25 cellular contexts compared by ENCODE assay signal in genomic region chrX:20217906-20218305, GRCh38. TPM values are rescaled to one million over a fixed set of nuclear protein-coding genes. Genes with fewer than 3 reads are reported as not detected.
DNase-seq lines count a peak whose midpoint lies in the region; ATAC-seq and TF ChIP-seq lines count a peak whose summit lies in the region.
"Had no signal": no experiment of that assay in that cellular context is flagged by ENCODE, and none has a peak within 500 bp of the region (broad histone marks: within the 10 kb centered on the region; RNA-seq: fewer than 3 reads in every experiment).

No MANE protein-coding gene starts in this region.

- CTCF ChIA-PET in A673 (lab: Charles Lee), result no interaction called here

- intact Hi-C loops in A673 (cut with micrococcal nuclease; ENCODE audit: unreplicated experiment), result no loop called here

- H3K23ac ChIP-seq in mesendoderm (ENCODE audit: low read length), result no peak overlapping the region

- ATAC-seq in HG02884 (IDR thresholded peaks at IDR 0.05; ENCODE audit: unreplicated experiment) (no peak), gastroesophageal sphincter (no peak), HG02870 (IDR thresholded peaks at IDR 0.05; ENCODE audit: unreplicated experiment) (no peak)
- ATAC-seq: effector memory CD8-positive, alpha-beta T cell had no signal

- H3K4me3 ChIP-seq in A673 (ENCODE audit: low read depth, low read length, poor library complexity, severe bottlenecking), result peak overlapping the region; percentile 17
- no peak overlapping the region for H3K4me3 ChIP-seq in HUES6 (ENCODE audit: low read depth, low read length)
- H3K4me3 ChIP-seq in mesendoderm (ENCODE audit: low read length), result no peak overlapping the region
- peak overlapping the region in 1 of 2 donors; percentile 19 for H3K4me3 ChIP-seq in gastroesophageal sphincter

- BruUV-seq in A673 (replicated peaks; lab: Mats Ljungman, UMichigan), result no TSS peak

- H3K4me1 ChIP-seq in A673 (ENCODE audit: insufficient read depth, low read length, poor library complexity, severe bottlenecking), result peaks cover 20% of the 10 kb centered on the region
- peaks cover 3% of the 10 kb centered on the region; the same call in 1 of the 2 replicates for H3K4me1 ChIP-seq in HUES6 (ENCODE audit: control insufficient read depth, insufficient read depth, low read length)
- no peaks in the 10 kb centered on the region for H3K4me1 ChIP-seq in mesendoderm (ENCODE audit: control insufficient read depth, low read depth, low read length)
- no peaks in the 10 kb centered on the region for H3K4me1 ChIP-seq in gastroesophageal sphincter

- peaks cover 23% of the 10 kb centered on the region for H3K4me1 Mint-ChIP-seq in endothelial cell (ENCODE audit: unreplicated experiment)
- H3K4me1 Mint-ChIP-seq: neural crest cell had no signal

- no peak overlapping the region for H2BK5ac ChIP-seq in mesendoderm (ENCODE audit: low read length)

- peak; percentile 28 for DNase-seq in A673 (ENCODE audit: low spot score)
- no peak for DNase-seq in endothelial cell (ENCODE audit: low spot score)
- peak; percentile 28 for DNase-seq in mesendoderm
- no peak for DNase-seq in effector CD4-positive, alpha-beta T cell
- DNase-seq: activated CD4-positive, alpha-beta T cell treated with anti-CD3 and anti-CD28 coated beads, Interleukin-2, amount 50 U/mL, for 4 hours; activated naive CD4-positive, alpha-beta T cell treated with Interleukin-2 at 50 U/mL for 16 hours; amygdala; CD8-positive, alpha-beta memory T cell; DMS79; effector memory CD8-positive, alpha-beta T cell; hypothalamus; islet precursor cell; KG1; NCI-H1048; NCI-H510A treated with DMSO at 0.1 percent for 48 hours; stimulated activated CD4-positive, alpha-beta T cell treated with anti-CD3 and anti-CD28 coated beads, Interleukin-12 subunit alpha, Interleukin-12 subunit beta, amount 100 ng/mL, for 4 hours; T-helper 1 cell had no signal

- no peak overlapping the region for H3K4me2 ChIP-seq in mesendoderm (ENCODE audit: low read length)

- WGBS in mesendoderm (ENCODE audit: extremely low coverage, insufficient coverage, low lambda C conversion rate), result no CpG with 5 or more reads among the region's 2 CpGs
- WGBS in gastroesophageal sphincter (ENCODE audit: low coverage in 1 of 2), 2 donors, result 38 to 69% methylated on average over 1 to 2 of the region's 2 CpGs

- H3K9ac ChIP-seq in HUES6 (ENCODE audit: low read length) (no peak overlapping the region), mesendoderm (ENCODE audit: low read length) (no peak overlapping the region)

- no peak for TF ChIP-seq POLR2A in gastroesophageal sphincter (IDR thresholded peaks at IDR 0.05)

- H4K5ac ChIP-seq in mesendoderm (ENCODE audit: low read length), result no peak overlapping the region

- H3K79me2 ChIP-seq in mesendoderm (ENCODE audit: control insufficient read depth, insufficient read depth, low read length), result no peaks in the 10 kb centered on the region

- no peaks in the 10 kb centered on the region for H3K9me3 ChIP-seq in A673 (ENCODE audit: low read depth, low read length, poor library complexity, severe bottlenecking)
- no peaks in the 10 kb centered on the region for H3K9me3 ChIP-seq in HUES6 (ENCODE audit: control insufficient read depth, insufficient read depth, low read depth, low read length)
- no peaks in the 10 kb centered on the region for H3K9me3 ChIP-seq in gastroesophageal sphincter

- no peaks in the 10 kb centered on the region for H3K9me3 Mint-ChIP-seq in endothelial cell (ENCODE audit: unreplicated experiment)
- H3K9me3 Mint-ChIP-seq: CD8-positive, alpha-beta memory T cell; central memory CD8-positive, alpha-beta T cell; effector memory CD8-positive, alpha-beta T cell; neural crest cell had no signal

- H3K27ac Mint-ChIP-seq in endothelial cell (ENCODE audit: unreplicated experiment), result peak overlapping the region; percentile 83
- H3K27ac Mint-ChIP-seq: progenitor cell of endocrine pancreas had no signal

- peak overlapping the region; percentile 87 for H3K4me3 Mint-ChIP-seq in endothelial cell (ENCODE audit: unreplicated experiment)
- H3K4me3 Mint-ChIP-seq: central memory CD8-positive, alpha-beta T cell; mesothelial cell of epicardium; neural crest cell had no signal

- no peaks in the 10 kb centered on the region for H3K79me1 ChIP-seq in mesendoderm (ENCODE audit: low read length)

- no peak overlapping the region for H2BK15ac ChIP-seq in mesendoderm (replicated peaks; ENCODE audit: low read depth)

- H3K36me3 Mint-ChIP-seq in endothelial cell (ENCODE audit: low read depth, unreplicated experiment), result no peaks in the 10 kb centered on the region

- H3K4ac ChIP-seq in mesendoderm (ENCODE audit: low read depth, low read length), result no peak overlapping the region

- POLR2A ChIA-PET in A673 (lab: Charles Lee; ENCODE audit: low non-redundant PET), result no interaction called here

- H3K27ac ChIP-seq in A673 (ENCODE audit: low read depth, low read length, poor library complexity, severe bottlenecking) (peak overlapping the region; percentile 28), HUES6 (ENCODE audit: low read depth, low read length) (peak overlapping the region; percentile 26; the same call in 1 of the 2 replicates), mesendoderm (ENCODE audit: low read depth, low read length) (no peak overlapping the region), gastroesophageal sphincter (peak overlapping the region in 2 of 4 donors; percentile 11 to 39)

- H3K36me3 ChIP-seq in A673 (ENCODE audit: insufficient read depth, low read length, poor library complexity, severe bottlenecking) (no peaks in the 10 kb centered on the region), HUES6 (ENCODE audit: control insufficient read depth, insufficient read depth, low read length) (no peaks in the 10 kb centered on the region), mesendoderm (ENCODE audit: control insufficient read depth, insufficient read depth, low read length) (no peaks in the 10 kb centered on the region), gastroesophageal sphincter (no peaks in the 10 kb centered on the region)

- no peak for TF ChIP-seq EP300 in gastroesophageal sphincter (IDR thresholded peaks at IDR 0.05)

- no peak overlapping the region for H2BK120ac ChIP-seq in mesendoderm (ENCODE audit: low read depth, low read length)

- peaks cover 3% of the 10 kb centered on the region for H3K27me3 Mint-ChIP-seq in endothelial cell (ENCODE audit: unreplicated experiment)
- H3K27me3 Mint-ChIP-seq: CD8-positive, alpha-beta memory T cell; central memory CD8-positive, alpha-beta T cell; effector memory CD8-positive, alpha-beta T cell; progenitor cell of endocrine pancreas had no signal

- H3K56ac ChIP-seq in mesendoderm (ENCODE audit: low read length), result no peak overlapping the region

- H3K27me3 ChIP-seq in A673 (replicated peaks; ENCODE audit: insufficient read depth, low read depth, low read length, poor library complexity) (peaks cover 8% of the 10 kb centered on the region), HUES6 (ENCODE audit: control insufficient read depth, insufficient read depth, low read length) (no peaks in the 10 kb centered on the region; the same call in 1 of the 2 replicates), mesendoderm (ENCODE audit: insufficient read depth, low read length, poor library complexity) (no peaks in the 10 kb centered on the region), gastroesophageal sphincter (no peaks in the 10 kb centered on the region)

- TF ChIP-seq CTCF in A673 (conservative IDR thresholded peaks at IDR 0.05; ENCODE audit: low read depth, low read length), result no peak
- no peak for TF ChIP-seq CTCF in endothelial cell (IDR thresholded peaks at IDR 0.05; ENCODE audit: unreplicated experiment)
- TF ChIP-seq CTCF in gastroesophageal sphincter (IDR thresholded peaks at IDR 0.05), result no peak

- H4K8ac ChIP-seq in mesendoderm (ENCODE audit: low read depth, low read length), result no peak overlapping the region

- no peak overlapping the region for H2AK5ac ChIP-seq in mesendoderm (ENCODE audit: low read length)

- H3K18ac ChIP-seq in mesendoderm (ENCODE audit: low read length), result no peak overlapping the region

RNA-seq across cellular contexts. Expression of gene RPS6KA3, which starts 48.8 kb away (rescaled TPM):
- 32.3 and 33.6 TPM in 2 replicates for total RNA-seq in A673 (2021)
- 50.9 TPM for total RNA-seq in endothelial cell (ENCODE audit: unreplicated experiment)
- 4.9 TPM for polyA plus RNA-seq in mesendoderm (2013, experiment 1 of 2)
- polyA plus RNA-seq in mesendoderm (2013, experiment 2 of 2), result 4.8 TPM
- 10 to 100 TPM; 33.8 to 55.4 (median 46.4) TPM for total RNA-seq in gastroesophageal sphincter

Comparison
In these comparisons a context has a peak if more than half of its experiments do, and no peak if none do; other contexts are left out.
1. DNase-seq: peak in A673 (single experiment) and mesendoderm (single experiment); none in endothelial cell (single experiment) and effector CD4-positive, alpha-beta T cell (single experiment).